Comparison of ENCODE assay signal across 29 cellular contexts in genomic region chr20:51348866-51349265, GRCh38.
"Had no signal": no experiment of that assay in that cellular context is flagged by ENCODE, and none has a peak within 500 bp of the region (broad histone marks: within the 10 kb centered on the region; RNA-seq: fewer than 3 reads in every experiment).

No MANE protein-coding gene starts in this region.

- H3K4me3 ChIP-seq: ascending aorta, cardiac muscle cell, MG63 had no signal

- H3K9me3 ChIP-seq: ascending aorta, MG63 had no signal

- H3K36me3 Mint-ChIP-seq: activated CD4-positive, alpha-beta memory T cell treated with anti-CD3 and anti-CD28 coated beads for 36 hours; activated naive CD4-positive, alpha-beta T cell treated with anti-CD3 and anti-CD28 coated beads, Interleukin-2, amount 50 U/mL, for 72 hours; brain had no signal

- H3K27me3 ChIP-seq: ascending aorta, cardiac muscle cell, MG63 had no signal

- DNase-seq: activated B cell treated with CpG ODN at 0.5 μM for 24 hours; activated CD4-positive, alpha-beta memory T cell treated with anti-CD3 and anti-CD28 coated beads for 36 hours; activated CD4-positive, alpha-beta T cell treated with anti-CD3 and anti-CD28 coated beads for 1 hour; activated CD4-positive, alpha-beta T cell treated with anti-CD3 and anti-CD28 coated beads, Interleukin-2, amount 10 ng/mL, durations not matched to agents 7 days and 5 days; activated CD8-positive, alpha-beta memory T cell treated with anti-CD3 and anti-CD28 coated beads for 24 hours; activated effector memory CD4-positive, alpha-beta T cell treated with anti-CD3 and anti-CD28 coated beads, Interleukin-2, amount 50 U/mL, for 16 hours; activated naive CD4-positive, alpha-beta T cell treated with Interleukin-2 at 50 U/mL for 16 hours; activated naive CD8-positive, alpha-beta T cell treated with anti-CD3 and anti-CD28 coated beads, Interleukin-2, amount 50 U/mL, for 24 hours; activated T-cell treated with anti-CD3 and anti-CD28 coated beads, Interleukin-2, amount 50 U/mL, for 4 hours; amniotic stem cell; cerebellar nuclear complex; MG63; MV-4-11; NCI-H1092 treated with DMSO at 0.1 percent for 48 hours; NCI-H1417 treated with DMSO at 0.1 percent for 48 hours; NCI-H1694; NCI-H2029; NCI-H2107; NCI-H2171 treated with DMSO at 0.1 percent for 48 hours; NCI-H226; NCI-H510A; NCI-H526 treated with DMSO at 0.1 percent for 48 hours; NCI-H82; SW 1271 had no signal

- H3K27ac Mint-ChIP-seq: activated B cell treated with CpG ODN at 0.5 μM for 24 hours; activated CD4-positive, alpha-beta memory T cell treated with anti-CD3 and anti-CD28 coated beads for 36 hours; activated CD4-positive, alpha-beta T cell treated with anti-CD3 and anti-CD28 coated beads, Interleukin-2, amount 10 ng/mL, durations not matched to agents 7 days and 5 days; activated naive CD4-positive, alpha-beta T cell treated with anti-CD3 and anti-CD28 coated beads, Interleukin-2, amount 50 U/mL, for 72 hours; activated naive CD8-positive, alpha-beta T cell treated with anti-CD3 and anti-CD28 coated beads, Interleukin-2, amount 50 U/mL, for 24 hours; brain; T-helper 1 cell treated with Interleukin-12 subunit alpha and Interleukin-12 subunit beta and Interleukin-4 antibody, amounts not matched to agents 30 μg/mL and 1 μg/mL, for 36 hours had no signal

- H3K36me3 ChIP-seq: ascending aorta, cardiac muscle cell, MG63 had no signal

- H3K4me1 Mint-ChIP-seq: activated B cell treated with CpG ODN at 0.5 μM for 24 hours; activated CD4-positive, alpha-beta T cell treated with anti-CD3 and anti-CD28 coated beads, Interleukin-2, amount 10 ng/mL, durations not matched to agents 7 days and 5 days; activated naive CD8-positive, alpha-beta T cell treated with anti-CD3 and anti-CD28 coated beads, Interleukin-2, amount 50 U/mL, for 24 hours; brain had no signal

- H3K4me3 Mint-ChIP-seq: activated B cell treated with CpG ODN at 0.5 μM for 24 hours; activated CD4-positive, alpha-beta memory T cell treated with anti-CD3 and anti-CD28 coated beads for 36 hours; activated CD4-positive, alpha-beta T cell treated with anti-CD3 and anti-CD28 coated beads, Interleukin-2, amount 10 ng/mL, durations not matched to agents 7 days and 5 days; activated naive CD8-positive, alpha-beta T cell treated with anti-CD3 and anti-CD28 coated beads, Interleukin-2, amount 50 U/mL, for 24 hours; activated T-cell treated with anti-CD3 and anti-CD28 coated beads, Interleukin-2, amount 50 U/mL, for 4 hours; brain; T-helper 1 cell treated with Interleukin-12 subunit alpha and Interleukin-12 subunit beta and Interleukin-4 antibody, amounts not matched to agents 30 μg/mL and 1 μg/mL, for 36 hours had no signal

- H3K27ac ChIP-seq: ascending aorta, cardiac muscle cell had no signal

- H3K9me3 Mint-ChIP-seq: activated CD4-positive, alpha-beta T cell treated with anti-CD3 and anti-CD28 coated beads, Interleukin-2, amount 10 ng/mL, durations not matched to agents 7 days and 5 days; T-helper 1 cell treated with Interleukin-12 subunit alpha and Interleukin-12 subunit beta and Interleukin-4 antibody, amounts not matched to agents 30 μg/mL and 1 μg/mL, for 36 hours had no signal

- H3K27me3 Mint-ChIP-seq: activated CD4-positive, alpha-beta memory T cell treated with anti-CD3 and anti-CD28 coated beads for 36 hours; activated CD4-positive, alpha-beta T cell treated with anti-CD3 and anti-CD28 coated beads, Interleukin-2, amount 10 ng/mL, durations not matched to agents 7 days and 5 days; activated naive CD8-positive, alpha-beta T cell treated with anti-CD3 and anti-CD28 coated beads, Interleukin-2, amount 50 U/mL, for 24 hours had no signal
